ENCODE assay signal across 33 cellular contexts in genomic region chr3:65638301-65638700, GRCh38.
"Had no signal": no experiment of that assay in that cellular context is flagged by ENCODE, and none has a peak within 500 bp of the region (broad histone marks: within the 10 kb centered on the region; RNA-seq: fewer than 3 reads in every experiment).

No MANE protein-coding gene starts in this region.

- H3K4me3 Mint-ChIP-seq: naive thymus-derived CD4-positive, alpha-beta T cell; natural killer cell treated with Interleukin-12 subunit alpha and Interleukin-12 subunit beta and Interleukin-15 and Interleukin-18, amount 100 ng/mL, for 72 hours; nephron progenitor cell; neural crest cell; stimulated activated memory B cell treated with anti-CD40 and anti-IgM and Interleukin-4, amounts not matched to agents 10 μg/mL and 1 μg/mL and 100 μg/mL, for 72 hours; stimulated activated naive CD8-positive, alpha-beta T cell treated with anti-CD3 and anti-CD28 coated beads, Interleukin-15, amount 100 ng/mL, for 72 hours; type B pancreatic cell had no signal

- H3K27ac ChIP-seq: neutrophil, ovary, parathyroid adenoma, psoas muscle, right lobe of liver, sigmoid colon, spleen, suprapubic skin, testis, tibial artery, transverse colon, upper lobe of right lung, uterus had no signal

- H3K27me3 ChIP-seq: neutrophil, ovary, right lobe of liver, sigmoid colon, spleen, suprapubic skin, testis, tibial artery, transverse colon, upper lobe of right lung, uterus had no signal

- H3K9me3 ChIP-seq: neutrophil, ovary, psoas muscle, right lobe of liver, sigmoid colon, spleen, suprapubic skin, testis, tibial artery, transverse colon, upper lobe of right lung, uterus had no signal

- H3K9ac ChIP-seq: parathyroid adenoma had no signal

- H3K36me3 Mint-ChIP-seq: stimulated activated memory B cell treated with anti-CD40 and anti-IgM and Interleukin-4, amounts not matched to agents 10 μg/mL and 1 μg/mL and 100 μg/mL, for 72 hours had no signal

- H3K27me3 Mint-ChIP-seq: natural killer cell treated with Interleukin-12 subunit alpha and Interleukin-12 subunit beta and Interleukin-15 and Interleukin-18, amount 100 ng/mL, for 72 hours; progenitor cell of endocrine pancreas; stimulated activated memory B cell treated with anti-CD40 and anti-IgM and Interleukin-4, amounts not matched to agents 10 μg/mL and 1 μg/mL and 100 μg/mL, for 72 hours; stimulated activated naive CD8-positive, alpha-beta T cell treated with anti-CD3 and anti-CD28 coated beads, Interleukin-15, amount 100 ng/mL, for 72 hours; type B pancreatic cell had no signal

- H3K36me3 ChIP-seq: neutrophil, ovary, right lobe of liver, sigmoid colon, spleen, suprapubic skin, tibial artery, transverse colon, upper lobe of right lung, uterus had no signal

- ATAC-seq: naive thymus-derived CD4-positive, alpha-beta T cell; natural killer cell treated with Interleukin-12 subunit alpha and Interleukin-12 subunit beta and Interleukin-15 and Interleukin-18, amount 100 ng/mL, for 72 hours; psoas muscle; right cardiac atrium; right lobe of liver; stimulated activated memory B cell treated with anti-CD40 and anti-IgM and Interleukin-4, amounts not matched to agents 10 μg/mL and 1 μg/mL and 100 μg/mL, for 72 hours; stimulated activated naive CD8-positive, alpha-beta T cell treated with anti-CD3 and anti-CD28 coated beads, Interleukin-15, amount 100 ng/mL, for 72 hours; stimulated activated naive CD8-positive, alpha-beta T cell treated with anti-CD3 and anti-CD28 coated beads, Interleukin-15, Interleukin-2, amounts not matched to agents 100 U/mL and 50 U/mL, for 24 hours; upper lobe of right lung had no signal

- DNase-seq: naive thymus-derived CD4-positive, alpha-beta T cell; nephron progenitor cell; occipital lobe; ovary; posterior cingulate gyrus; psoas muscle; right cardiac atrium; right lobe of liver; sigmoid colon; spleen; stimulated activated CD4-positive, alpha-beta T cell treated with anti-CD3 and anti-CD28 coated beads, Interleukin-12 subunit alpha, Interleukin-12 subunit beta, amount 100 ng/mL, for 4 hours; stimulated activated CD4-positive, alpha-beta T cell treated with anti-CD3 and anti-CD28 coated beads, Interleukin-1b, Interleukin-23, amount 100 ng/mL, for 48 hours; stimulated activated CD4-positive, alpha-beta T cell treated with anti-CD3 and anti-CD28 coated beads, Interleukin-4, amount 100 ng/mL, for 1 hour; stimulated activated CD4-positive, alpha-beta T cell treated with anti-CD3 and anti-CD28 coated beads, Interleukin-4, amount 100 ng/mL, for 4 hours; stimulated activated CD8-positive, alpha-beta memory T cell treated with anti-CD3 and anti-CD28 coated beads, Interleukin-4, amount 100 ng/mL, for 48 hours; stimulated activated naive CD4-positive, alpha-beta T cell; stimulated activated naive CD8-positive, alpha-beta T cell treated with anti-CD3 and anti-CD28 coated beads, Interleukin-15, amount 100 ng/mL, for 72 hours; stimulated activated naive CD8-positive, alpha-beta T cell treated with anti-CD3 and anti-CD28 coated beads, Interleukin-15, Interleukin-2, amounts not matched to agents 100 U/mL and 50 U/mL, for 24 hours; substantia nigra; testis; tibial artery; transverse colon; upper lobe of right lung; uterus had no signal

- H3K4me3 ChIP-seq: ovary, psoas muscle, right lobe of liver, sigmoid colon, smooth muscle cell, spleen, suprapubic skin, testis, tibial artery, transverse colon, upper lobe of right lung, uterus had no signal

- H3K4me1 ChIP-seq: parathyroid adenoma, psoas muscle, right lobe of liver, spleen, testis, transverse colon, upper lobe of right lung, uterus had no signal

- H3K9me3 Mint-ChIP-seq: nephron progenitor cell, neural crest cell had no signal

- H3K4me1 Mint-ChIP-seq: naive thymus-derived CD4-positive, alpha-beta T cell; stimulated activated memory B cell treated with anti-CD40 and anti-IgM and Interleukin-4, amounts not matched to agents 10 μg/mL and 1 μg/mL and 100 μg/mL, for 72 hours; stimulated activated naive CD8-positive, alpha-beta T cell treated with anti-CD3 and anti-CD28 coated beads, Interleukin-15, amount 100 ng/mL, for 72 hours had no signal

- H3K27ac Mint-ChIP-seq: naive thymus-derived CD4-positive, alpha-beta T cell; natural killer cell treated with Interleukin-12 subunit alpha and Interleukin-12 subunit beta and Interleukin-15 and Interleukin-18, amount 100 ng/mL, for 72 hours; progenitor cell of endocrine pancreas; stimulated activated memory B cell treated with anti-CD40 and anti-IgM and Interleukin-4, amounts not matched to agents 10 μg/mL and 1 μg/mL and 100 μg/mL, for 72 hours; stimulated activated naive CD8-positive, alpha-beta T cell treated with anti-CD3 and anti-CD28 coated beads, Interleukin-15, amount 100 ng/mL, for 72 hours; type B pancreatic cell had no signal
